Comparison of ENCODE assay signal across 18 cellular contexts in the genomic region with DNA sequence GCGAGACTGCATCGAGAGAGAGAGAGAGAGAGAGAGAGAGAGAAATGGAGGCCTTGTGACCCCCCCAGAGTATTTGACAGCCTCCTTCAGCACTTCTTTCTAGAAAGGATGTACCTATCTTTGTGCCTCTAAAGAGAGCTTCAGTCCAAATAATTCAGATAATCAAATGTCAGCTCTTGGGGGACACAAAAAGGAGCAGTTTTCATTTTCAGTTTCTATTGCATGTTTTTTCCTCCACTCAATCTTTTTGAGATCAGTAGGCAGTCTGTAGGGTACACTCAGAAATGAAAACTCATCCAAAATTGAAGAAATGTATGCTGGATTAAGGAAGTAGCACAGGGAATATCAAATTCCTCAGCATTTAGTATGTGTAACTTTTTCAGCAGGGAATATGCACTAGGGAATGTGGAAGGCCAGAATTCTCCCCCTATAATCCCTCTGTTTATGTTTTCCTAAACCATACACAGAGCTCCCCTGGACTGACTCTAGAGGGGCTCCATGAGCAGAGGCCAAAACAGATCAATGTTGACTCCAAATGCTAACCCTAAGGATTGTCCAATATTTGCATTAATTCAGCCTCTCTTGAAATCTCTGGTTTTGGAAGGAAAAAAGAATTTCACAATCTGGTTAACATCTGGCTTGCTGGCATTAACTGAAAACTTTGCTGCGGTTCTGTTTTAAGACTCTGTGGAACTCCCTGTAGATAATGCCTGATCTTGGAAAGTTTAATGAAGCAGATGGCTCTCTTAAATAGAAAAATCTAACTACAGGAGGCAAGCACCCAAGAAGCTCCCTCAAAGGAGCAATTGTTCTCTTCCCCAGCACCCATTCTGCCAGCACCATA.
DNase-seq lines count a peak whose midpoint lies in the region; ATAC-seq and TF ChIP-seq lines count a peak whose summit lies in the region.
"Had no signal": no experiment of that assay in that cellular context is flagged by ENCODE, and none has a peak within 500 bp of the region (broad histone marks: within the 10 kb centered on the region; RNA-seq: fewer than 3 reads in every experiment).

No MANE protein-coding gene starts in this region.

- peak overlapping the region; percentile 53 for H3K27ac Mint-ChIP-seq in endodermal cell
- no peak overlapping the region for H3K27ac Mint-ChIP-seq in activated naive CD8-positive, alpha-beta T cell treated with anti-CD3 and anti-CD28 coated beads, Interleukin-2, amount 50 U/mL, for 24 hours
- H3K27ac Mint-ChIP-seq: activated naive CD4-positive, alpha-beta T cell treated with anti-CD3 and anti-CD28 coated beads for 36 hours had no signal

- WGBS in endodermal cell (ENCODE audit: insufficient coverage in 1 of 2, insufficient read length in 1 of 2), 2 experiments: 91 to 100% methylated on average over 1 to 3 of the region's 3 CpGs

- H3K4me1 Mint-ChIP-seq in endodermal cell: peaks cover 22% of the 10 kb centered on the region
- no peaks in the 10 kb centered on the region for H3K4me1 Mint-ChIP-seq in activated naive CD8-positive, alpha-beta T cell treated with anti-CD3 and anti-CD28 coated beads, Interleukin-2, amount 50 U/mL, for 24 hours

- ATAC-seq in HG02885 (IDR thresholded peaks at IDR 0.05; ENCODE audit: poor library complexity, unreplicated experiment) (peak; percentile 50), left lobe of liver (peak; percentile 43), left colon (no peak)
- no peak for ATAC-seq in activated naive CD8-positive, alpha-beta T cell treated with anti-CD3 and anti-CD28 coated beads, Interleukin-2, amount 50 U/mL, for 24 hours

- DNase-seq in A673 (ENCODE audit: low spot score) (peak; percentile 13), endodermal cell (no peak), left lobe of liver (ENCODE audit: low spot score) (no peak), NCI-H69 (lab: John Stamatoyannopoulos, UW) (no peak), left colon (no peak)
- DNase-seq in effector memory CD4-positive, alpha-beta T cell: no peak
- no peak for DNase-seq in activated naive CD8-positive, alpha-beta T cell treated with anti-CD3 and anti-CD28 coated beads, Interleukin-2, amount 50 U/mL, for 24 hours
- DNase-seq: activated naive CD4-positive, alpha-beta T cell treated with anti-CD3 and anti-CD28 coated beads for 36 hours; activated T-cell treated with anti-CD3 and anti-CD28 coated beads for 4 hours; brain microvascular endothelial cell; HCEC 1CT; NCI-H1417 treated with DMSO at 0.1 percent for 48 hours; NCI-H2227 treated with DMSO at 0.1 percent for 48 hours; SHP77; stimulated activated CD4-positive, alpha-beta T cell treated with anti-CD3 and anti-CD28 coated beads, Interleukin-4, amount 100 ng/mL, for 1 hour; stimulated activated CD8-positive, alpha-beta memory T cell treated with anti-CD3 and anti-CD28 coated beads, Interleukin-4, amount 100 ng/mL, for 48 hours; thyroid gland had no signal

- peaks cover 8% of the 10 kb centered on the region for H3K27me3 ChIP-seq in A673 (replicated peaks; ENCODE audit: insufficient read depth, low read depth, low read length, poor library complexity)
- no peaks in the 10 kb centered on the region for H3K27me3 ChIP-seq in endodermal cell (ENCODE audit: control insufficient read depth, insufficient read depth, low read length, poor library complexity, severe bottlenecking)
- H3K27me3 ChIP-seq in effector memory CD4-positive, alpha-beta T cell (replicated peaks; ENCODE audit: control insufficient read depth, insufficient read depth, low read length, poor library complexity, severe bottlenecking): no peaks in the 10 kb centered on the region
- H3K27me3 ChIP-seq: brain microvascular endothelial cell, thyroid gland had no signal

- no TSS peak for BruUV-seq in A673 (replicated peaks; lab: Mats Ljungman, UMichigan)

- no peaks in the 10 kb centered on the region for H3K4me1 ChIP-seq in A673 (ENCODE audit: insufficient read depth, low read length, poor library complexity, severe bottlenecking)
- H3K4me1 ChIP-seq in endodermal cell (ENCODE audit: control insufficient read depth, insufficient read depth, low read length): peaks cover 5% of the 10 kb centered on the region
- H3K4me1 ChIP-seq in effector memory CD4-positive, alpha-beta T cell (ENCODE audit: control insufficient read depth, insufficient read depth, low read length, poor library complexity, severe bottlenecking): no peaks in the 10 kb centered on the region
- H3K4me1 ChIP-seq: thyroid gland had no signal

- intact Hi-C loops in A673 (cut with micrococcal nuclease; ENCODE audit: unreplicated experiment): no loop called here
- intact Hi-C loops in left colon (cut with DNase I, micrococcal nuclease): no loop called here

- POLR2A ChIA-PET in A673 (lab: Charles Lee; ENCODE audit: low non-redundant PET): no interaction called here

- no peak overlapping the region for H3K4me3 Mint-ChIP-seq in endodermal cell
- no peak overlapping the region for H3K4me3 Mint-ChIP-seq in activated naive CD8-positive, alpha-beta T cell treated with anti-CD3 and anti-CD28 coated beads, Interleukin-2, amount 50 U/mL, for 24 hours
- H3K4me3 Mint-ChIP-seq: activated naive CD4-positive, alpha-beta T cell treated with anti-CD3 and anti-CD28 coated beads for 36 hours had no signal

- H3K27ac ChIP-seq in A673 (ENCODE audit: low read depth, low read length, poor library complexity, severe bottlenecking): no peak overlapping the region
- no peak overlapping the region for H3K27ac ChIP-seq in endodermal cell (ENCODE audit: low read depth, low read length)
- no peak overlapping the region for H3K27ac ChIP-seq in effector memory CD4-positive, alpha-beta T cell (ENCODE audit: insufficient read depth, low read length, poor library complexity, severe bottlenecking)
- H3K27ac ChIP-seq: brain microvascular endothelial cell, thyroid gland had no signal

- no peaks in the 10 kb centered on the region for H3K36me3 Mint-ChIP-seq in endodermal cell (ENCODE audit: low read depth)
- no peaks in the 10 kb centered on the region for H3K36me3 Mint-ChIP-seq in activated naive CD8-positive, alpha-beta T cell treated with anti-CD3 and anti-CD28 coated beads, Interleukin-2, amount 50 U/mL, for 24 hours (ENCODE audit: low read depth)

- no peaks in the 10 kb centered on the region for H3K9me3 Mint-ChIP-seq in endodermal cell
- no peaks in the 10 kb centered on the region for H3K9me3 Mint-ChIP-seq in activated naive CD8-positive, alpha-beta T cell treated with anti-CD3 and anti-CD28 coated beads, Interleukin-2, amount 50 U/mL, for 24 hours
- H3K9me3 Mint-ChIP-seq: activated naive CD4-positive, alpha-beta T cell treated with anti-CD3 and anti-CD28 coated beads for 36 hours had no signal

- TF ChIP-seq CTCF in A673 (conservative IDR thresholded peaks at IDR 0.05; ENCODE audit: low read depth, low read length): no peak
- TF ChIP-seq CTCF in endodermal cell (conservative IDR thresholded peaks at IDR 0.05): no peak

- H3K9me3 ChIP-seq in A673 (ENCODE audit: low read depth, low read length, poor library complexity, severe bottlenecking) (no peaks in the 10 kb centered on the region), endodermal cell (ENCODE audit: control insufficient read depth, low read length) (no peaks in the 10 kb centered on the region)
- no peaks in the 10 kb centered on the region for H3K9me3 ChIP-seq in effector memory CD4-positive, alpha-beta T cell (ENCODE audit: control insufficient read depth, low read length)
- H3K9me3 ChIP-seq: thyroid gland had no signal

- H3K4me3 ChIP-seq in A673 (ENCODE audit: low read depth, low read length, poor library complexity, severe bottlenecking) (no peak overlapping the region), endodermal cell (ENCODE audit: low read length) (no peak overlapping the region)
- no peak overlapping the region for H3K4me3 ChIP-seq in effector memory CD4-positive, alpha-beta T cell (ENCODE audit: insufficient read depth, low read depth, low read length, poor library complexity, severe bottlenecking)
- H3K4me3 ChIP-seq: thyroid gland had no signal

- H3K36me3 ChIP-seq in A673 (ENCODE audit: insufficient read depth, low read length, poor library complexity, severe bottlenecking) (no peaks in the 10 kb centered on the region), endodermal cell (ENCODE audit: control insufficient read depth, insufficient read depth, low read length) (no peaks in the 10 kb centered on the region)
- no peaks in the 10 kb centered on the region for H3K36me3 ChIP-seq in effector memory CD4-positive, alpha-beta T cell (ENCODE audit: control insufficient read depth, insufficient read depth, low read length)
- H3K36me3 ChIP-seq: brain microvascular endothelial cell, thyroid gland had no signal

- H3K27me3 Mint-ChIP-seq in endodermal cell (ENCODE audit: insufficient read depth): no peaks in the 10 kb centered on the region
- H3K27me3 Mint-ChIP-seq in activated naive CD8-positive, alpha-beta T cell treated with anti-CD3 and anti-CD28 coated beads, Interleukin-2, amount 50 U/mL, for 24 hours: peaks cover 4% of the 10 kb centered on the region

- no peak overlapping the region for H3K9ac ChIP-seq in endodermal cell (ENCODE audit: extremely low read depth, low read length, poor library complexity, severe bottlenecking)

- CTCF ChIA-PET in A673 (lab: Charles Lee): no interaction called here

Comparison
In these comparisons a context has a peak if more than half of its experiments do, and no peak if none do; other contexts are left out.
1. ATAC-seq: peak in HG02885 (single experiment) and left lobe of liver (single experiment); none in activated naive CD8-positive, alpha-beta T cell treated with anti-CD3 and anti-CD28 coated beads, Interleukin-2, amount 50 U/mL, for 24 hours (single experiment) and left colon (single experiment).